8 cellular contexts compared by ENCODE assay signal in the genomic region with DNA sequence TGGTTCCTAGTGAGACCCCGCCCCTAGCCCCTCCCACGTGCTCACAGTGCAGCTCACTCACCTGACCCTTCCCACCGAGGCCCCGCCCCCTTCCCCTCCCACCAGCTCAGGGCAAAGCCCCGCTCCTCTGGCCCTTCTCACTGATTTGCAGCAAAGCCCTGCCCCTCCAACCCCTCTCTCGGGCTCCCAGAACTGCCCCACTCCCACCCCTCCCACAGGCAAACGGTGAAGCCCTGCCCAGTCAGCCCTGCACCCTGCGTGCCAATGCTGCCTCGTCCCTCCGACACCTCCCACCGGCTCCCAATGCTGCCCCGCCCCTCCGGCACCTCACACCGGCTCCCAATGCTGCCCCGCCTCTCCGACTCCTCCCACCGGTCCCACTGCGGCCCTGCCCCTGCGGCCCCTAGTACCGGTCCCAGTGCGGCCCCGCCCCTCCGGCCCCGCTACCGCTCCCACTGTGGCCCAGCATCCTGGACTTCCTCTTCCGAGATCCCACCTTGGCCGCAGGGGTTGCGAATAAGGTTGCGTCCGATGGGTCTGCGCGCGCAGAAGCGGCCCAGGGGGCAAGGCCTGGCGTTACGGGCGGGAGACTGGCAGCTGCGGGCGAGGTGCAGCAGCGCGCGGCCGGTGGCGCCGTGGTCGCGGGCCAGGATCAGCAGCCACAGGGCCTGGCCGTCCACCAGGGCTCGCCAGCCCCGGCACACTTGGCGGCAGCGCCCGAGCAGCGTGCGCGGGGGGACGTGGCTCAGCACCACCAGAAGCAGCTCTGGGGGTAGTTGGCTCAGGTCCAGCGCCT. TPM values are rescaled to one million over a fixed set of nuclear protein-coding genes. Genes with fewer than 3 reads are reported as not detected.
DNase-seq lines count a peak whose midpoint lies in the region; ATAC-seq and TF ChIP-seq lines count a peak whose summit lies in the region.

No MANE protein-coding gene starts in this region.

- H3K4me3 Mint-ChIP-seq in natural killer cell treated with Interleukin-12 subunit alpha and Interleukin-12 subunit beta and Interleukin-15 and Interleukin-18, amount 100 ng/mL, for 72 hours = peak overlapping the region; percentile 50

- H3K4me1 ChIP-seq in RWPE2 (ENCODE audit: insufficient read depth, poor library complexity, severe bottlenecking) = peaks cover 18% of the 10 kb centered on the region

- H3K36me3 Mint-ChIP-seq in natural killer cell treated with Interleukin-12 subunit alpha and Interleukin-12 subunit beta and Interleukin-15 and Interleukin-18, amount 100 ng/mL, for 72 hours = no peaks in the 10 kb centered on the region

- no peaks in the 10 kb centered on the region for H3K9me3 Mint-ChIP-seq in natural killer cell treated with Interleukin-12 subunit alpha and Interleukin-12 subunit beta and Interleukin-15 and Interleukin-18, amount 100 ng/mL, for 72 hours

- H3K27me3 ChIP-seq in RWPE2 (ENCODE audit: insufficient read depth, poor library complexity, severe bottlenecking) = no peaks in the 10 kb centered on the region

- peak overlapping the region; percentile 73 for H3K27ac ChIP-seq in RWPE2 (ENCODE audit: poor library complexity, severe bottlenecking)

- H3K4me3 ChIP-seq in GM12875 (ENCODE audit: low read depth, low read length) (peak overlapping the region; percentile 62), RWPE2 (ENCODE audit: severe bottlenecking) (peak overlapping the region; percentile 51), fibroblast of villous mesenchyme (ENCODE audit: low read depth, low read length) (peak overlapping the region; percentile 69)

- H3K27ac Mint-ChIP-seq in natural killer cell treated with Interleukin-12 subunit alpha and Interleukin-12 subunit beta and Interleukin-15 and Interleukin-18, amount 100 ng/mL, for 72 hours = no peak overlapping the region

- peaks cover 2 to 7% of the 10 kb centered on the region in 2 donors for H3K27me3 Mint-ChIP-seq in natural killer cell treated with Interleukin-12 subunit alpha and Interleukin-12 subunit beta and Interleukin-15 and Interleukin-18, amount 100 ng/mL, for 72 hours

- peak; percentile 87 for DNase-seq in HT-29 (ENCODE audit: low spot score)
- peak; percentile 99 for DNase-seq in RWPE2 (ENCODE audit: low spot score)
- peak; percentile 75 for DNase-seq in activated effector memory CD4-positive, alpha-beta T cell treated with Interleukin-2 at 50 U/mL for 16 hours
- peak; percentile 80 for DNase-seq in fibroblast of villous mesenchyme (ENCODE audit: low read depth)
- peak; percentile 91 for DNase-seq in natural killer cell treated with Interleukin-12 subunit alpha and Interleukin-12 subunit beta and Interleukin-15 and Interleukin-18, amount 100 ng/mL, for 72 hours (ENCODE audit: low spot score)
- DNase-seq in stimulated activated naive CD4-positive, alpha-beta T cell treated with Interleukin-2 at 50 U/mL for 16 hours (lab: John Stamatoyannopoulos, UW) = peak; percentile 90

- H3K4me1 Mint-ChIP-seq in natural killer cell treated with Interleukin-12 subunit alpha and Interleukin-12 subunit beta and Interleukin-15 and Interleukin-18, amount 100 ng/mL, for 72 hours (ENCODE audit: low read depth in 2 of 2) = peaks cover 0 to 6% of the 10 kb centered on the region in 2 donors

- TF ChIP-seq CTCF in GM12875 (IDR thresholded peaks at IDR 0.05; ENCODE audit: borderline replicate concordance, insufficient read depth, low read depth, low read length) (no peak), RWPE2 (IDR thresholded peaks at IDR 0.05; ENCODE audit: poor library complexity, severe bottlenecking) (no peak), fibroblast of villous mesenchyme (IDR thresholded peaks at IDR 0.05; ENCODE audit: insufficient read depth, low read depth, low read length) (no peak)

- ATAC-seq in RWPE2 (ENCODE audit: low read depth) = peak; percentile 85
- peak; percentile 95 to 96 for ATAC-seq in natural killer cell treated with Interleukin-12 subunit alpha and Interleukin-12 subunit beta and Interleukin-15 and Interleukin-18, amount 100 ng/mL, for 72 hours
- no peak for ATAC-seq in GM18517 (IDR thresholded peaks at IDR 0.05; ENCODE audit: unreplicated experiment)

- peaks cover 6% of the 10 kb centered on the region; the same call in 1 of the 2 replicates for H3K36me3 ChIP-seq in RWPE2 (ENCODE audit: low read depth)

- no peaks in the 10 kb centered on the region for H3K9me3 ChIP-seq in RWPE2 (ENCODE audit: severe bottlenecking)

RNA-seq across cellular contexts. Expression of a gene that starts 0.8 kb away (rescaled TPM):
- total RNA-seq in HT-29 (2014; rRNA removed; shearing (Covaris generic)) = not detected in 2 replicates
- 2.9 and 4.7 TPM in 2 replicates for total RNA-seq in fibroblast of villous mesenchyme
- under 1 TPM; 0.31 to 0.88 TPM for total RNA-seq in natural killer cell treated with Interleukin-12 subunit alpha and Interleukin-12 subunit beta and Interleukin-15 and Interleukin-18, amount 100 ng/mL, for 72 hours

RNA-seq across cellular contexts. Expression of a gene that starts 52.6 kb away (rescaled TPM):
- not detected in 2 replicates for total RNA-seq in HT-29 (2014; rRNA removed; shearing (Covaris generic))
- not detected in 2 replicates for total RNA-seq in fibroblast of villous mesenchyme
- total RNA-seq in natural killer cell treated with Interleukin-12 subunit alpha and Interleukin-12 subunit beta and Interleukin-15 and Interleukin-18, amount 100 ng/mL, for 72 hours = under 1 TPM in 1 of 2 donors, not detected in 1; 0.36 TPM

RNA-seq across cellular contexts. Expression of a gene that starts 56.0 kb away (rescaled TPM):
- total RNA-seq in HT-29 (2014; rRNA removed; shearing (Covaris generic)) = not detected in 2 replicates
- 19.9 and 29.0 TPM in 2 replicates for total RNA-seq in fibroblast of villous mesenchyme
- total RNA-seq in natural killer cell treated with Interleukin-12 subunit alpha and Interleukin-12 subunit beta and Interleukin-15 and Interleukin-18, amount 100 ng/mL, for 72 hours = not detected

Comparison
In these comparisons a context has a peak if more than half of its experiments do, and no peak if none do; other contexts are left out.
1. RNA of a gene that starts 56.0 kb away (total RNA-seq): 19.9 to 29.0 TPM in fibroblast of villous mesenchyme; not detected in natural killer cell treated with Interleukin-12 subunit alpha and Interleukin-12 subunit beta and Interleukin-15 and Interleukin-18, amount 100 ng/mL, for 72 hours and not detected in HT-29; every median in the first group is over 10 times any median in the second.
2. Peak in every context shown above with its lines, with median percentiles within 50 percentile points of each other: H3K4me3 ChIP-seq and DNase-seq.